ENCODE assay signal across 1 cellular context in genomic region chr1:119713039-119713537, GRCh38.
TF ChIP-seq lines count a peak whose summit lies in the region.

No MANE protein-coding gene starts in this region.

TF ChIP-seq in IMR-90, 13 proteins besides CTCF, POLR2A, EP300 and RAD21 (continued from another document):
- TF ChIP-seq, protein P1, sequence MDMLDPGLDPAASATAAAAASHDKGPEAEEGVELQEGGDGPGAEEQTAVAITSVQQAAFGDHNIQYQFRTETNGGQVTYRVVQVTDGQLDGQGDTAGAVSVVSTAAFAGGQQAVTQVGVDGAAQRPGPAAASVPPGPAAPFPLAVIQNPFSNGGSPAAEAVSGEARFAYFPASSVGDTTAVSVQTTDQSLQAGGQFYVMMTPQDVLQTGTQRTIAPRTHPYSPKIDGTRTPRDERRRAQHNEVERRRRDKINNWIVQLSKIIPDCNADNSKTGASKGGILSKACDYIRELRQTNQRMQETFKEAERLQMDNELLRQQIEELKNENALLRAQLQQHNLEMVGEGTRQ (IDR thresholded peaks at IDR 0.05; ENCODE audit: low read depth, low read length), result peak; percentile 23; the same call in 1 of the 2 replicates
- TF ChIP-seq CHD1 (IDR thresholded peaks at IDR 0.05; ENCODE audit: low read depth, low read length), result no peak
